ENCODE assay signal across 9 cellular contexts in genomic region chr3:124584245-124584551, GRCh38.
A peak's percentile ranks its signal among the peaks of the same experiment; 100 is the strongest.
DNase-seq lines count a peak whose midpoint lies in the region; TF ChIP-seq lines count a peak whose summit lies in the region.
"Had no signal": no experiment of that assay in that cellular context is flagged by ENCODE, and none has a peak within 500 bp of the region (broad histone marks: within the 10 kb centered on the region; RNA-seq: fewer than 3 reads in every experiment).

No MANE protein-coding gene starts in this region.

- H3K27ac ChIP-seq in AG04450 (ENCODE audit: low read depth, low read length) (no peak overlapping the region), HUES48 (ENCODE audit: low read depth, low read length) (no peak overlapping the region), coronary artery (no peak overlapping the region), Karpas-422 (ENCODE audit: low read length) (no peak overlapping the region)

- no peaks in the 10 kb centered on the region for H3K9me2 ChIP-seq in Karpas-422 (replicated peaks; ENCODE audit: insufficient read depth, low read length)

- H3K4me1 ChIP-seq in HUES48 (ENCODE audit: control insufficient read depth, insufficient read depth, low read length) (peaks cover 31% of the 10 kb centered on the region), Karpas-422 (ENCODE audit: low read length) (no peaks in the 10 kb centered on the region)

- no peak overlapping the region for H3K9ac ChIP-seq in HUES48 (ENCODE audit: low read depth, low read length)
- H3K9ac ChIP-seq in Karpas-422 (ENCODE audit: low read length): no peak overlapping the region

- POLR2A ChIA-PET in AG04450 (lab: Yijun Ruan, JAX): no interaction called here

- no peak for DNase-seq in AG04450 (ENCODE audit: low read depth, low spot score)
- no peak for DNase-seq in coronary artery (ENCODE audit: low spot score)
- DNase-seq in Karpas-422: no peak
- no peak for DNase-seq in GM13976 (ENCODE audit: low spot score)
- no peak for DNase-seq in NCI-H2196 (lab: John Stamatoyannopoulos, UW; ENCODE audit: unreplicated experiment)
- DNase-seq in inferior parietal cortex (ENCODE audit: extremely low spot score): no peak
- DNase-seq: HCEC 1CT had no signal

- peaks cover 34% of the 10 kb centered on the region for H3K4me1 Mint-ChIP-seq in nephron

- no peaks in the 10 kb centered on the region for H3K9me3 Mint-ChIP-seq in nephron

- H3K4me3 Mint-ChIP-seq in nephron: peak overlapping the region; percentile 54 to 86 (median 67)

- H3K36me3 ChIP-seq in HUES48 (ENCODE audit: control insufficient read depth, insufficient read depth, low read length) (no peaks in the 10 kb centered on the region), Karpas-422 (ENCODE audit: insufficient read depth, low read length) (no peaks in the 10 kb centered on the region)

- CTCF ChIA-PET in AG04450 (lab: Charles Lee): interaction anchor here (1.0 to 1.1 kb wide), 2 partner anchors 24 to 104 kb away, joined by 4 read pairs; no protein-coding TSS in a partner anchor

- no peaks in the 10 kb centered on the region; the same call in 1 of the 2 replicates for H3K9me3 ChIP-seq in AG04450 (ENCODE audit: control insufficient read depth, insufficient read depth, low read length)
- H3K9me3 ChIP-seq in HUES48 (ENCODE audit: control insufficient read depth, insufficient read depth, low read length): no peaks in the 10 kb centered on the region
- H3K9me3 ChIP-seq in Karpas-422 (ENCODE audit: low read length): no peaks in the 10 kb centered on the region

- H4K20me1 ChIP-seq in Karpas-422 (ENCODE audit: insufficient read depth, low read depth, low read length): no peaks in the 10 kb centered on the region

- no peak for TF ChIP-seq CTCF in AG04450 (IDR thresholded peaks at IDR 0.05; ENCODE audit: low read depth, low read length)
- TF ChIP-seq CTCF in coronary artery (IDR thresholded peaks at IDR 0.05): no peak
- TF ChIP-seq CTCF in nephron (IDR thresholded peaks at IDR 0.05; ENCODE audit: unreplicated experiment in 3 of 3): no peak
- TF ChIP-seq CTCF in GM13976 (IDR thresholded peaks at IDR 0.05; ENCODE audit: borderline replicate concordance, control extremely low read depth, extremely low read depth, insufficient read depth, missing control alignments): no peak

- in situ Hi-C loops in GM13976 (cut with MboI; ENCODE audit: low sequenced_read_pairs, unreplicated experiment): no loop called here

- peaks cover 68% of the 10 kb centered on the region for H3K27me3 ChIP-seq in AG04450 (ENCODE audit: control insufficient read depth, insufficient read depth, low read length)
- peaks cover 53% of the 10 kb centered on the region for H3K27me3 ChIP-seq in HUES48 (ENCODE audit: control insufficient read depth, insufficient read depth, low read length)
- no peaks in the 10 kb centered on the region for H3K27me3 ChIP-seq in Karpas-422 (ENCODE audit: low read length)

- H3K27ac Mint-ChIP-seq in nephron: peak overlapping the region in 1 of 3 experiments; percentile 6

- H3K4me3 ChIP-seq in AG04450 (ENCODE audit: low read depth, low read length) (peak overlapping the region; percentile 45), HUES48 (ENCODE audit: low read depth, low read length) (peak overlapping the region; percentile 61), coronary artery (peak overlapping the region; percentile 68), Karpas-422 (ENCODE audit: low read length) (no peak overlapping the region)

- H3K27me3 Mint-ChIP-seq in nephron (ENCODE audit: low read depth): peaks cover 45% of the 10 kb centered on the region

- H3K4me2 ChIP-seq in Karpas-422 (ENCODE audit: low read depth, low read length, poor library complexity, severe bottlenecking): no peak overlapping the region

- peaks cover 2% of the 10 kb centered on the region for H3K36me3 Mint-ChIP-seq in nephron (ENCODE audit: low read depth)

- no peak overlapping the region for H2AFZ ChIP-seq in Karpas-422 (ENCODE audit: low read length)

- H3K79me2 ChIP-seq in Karpas-422 (ENCODE audit: low read length): no peaks in the 10 kb centered on the region
